In the genomic region with DNA sequence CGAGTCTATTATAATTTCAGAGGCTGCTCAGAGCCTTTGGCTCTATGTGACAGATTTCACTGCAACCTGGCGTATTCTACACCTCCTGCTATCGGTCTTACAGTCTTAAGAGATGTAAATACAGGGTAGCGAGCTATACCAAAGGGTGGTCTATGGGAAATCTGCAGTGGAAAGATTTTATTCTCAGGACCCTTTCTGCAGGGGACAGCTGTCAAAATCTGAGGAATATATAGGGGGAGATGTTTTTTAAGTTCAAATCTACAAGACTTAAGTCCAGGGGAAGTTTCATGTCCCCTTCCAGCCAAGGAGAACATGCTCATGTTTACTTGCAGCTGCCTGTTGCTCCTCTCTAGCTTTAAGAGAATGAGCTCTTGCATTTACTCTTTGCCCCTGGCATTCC, we compare ENCODE assay signal across 1 cellular context.
TF ChIP-seq lines count a peak whose summit lies in the region.

No MANE protein-coding gene starts in this region.

TF ChIP-seq in IMR-90, 13 proteins besides CTCF, POLR2A, EP300 and RAD21:
- no peak for TF ChIP-seq MAZ (IDR thresholded peaks at IDR 0.05; ENCODE audit: borderline replicate concordance, low read depth, low read length)
- TF ChIP-seq, protein P1, sequence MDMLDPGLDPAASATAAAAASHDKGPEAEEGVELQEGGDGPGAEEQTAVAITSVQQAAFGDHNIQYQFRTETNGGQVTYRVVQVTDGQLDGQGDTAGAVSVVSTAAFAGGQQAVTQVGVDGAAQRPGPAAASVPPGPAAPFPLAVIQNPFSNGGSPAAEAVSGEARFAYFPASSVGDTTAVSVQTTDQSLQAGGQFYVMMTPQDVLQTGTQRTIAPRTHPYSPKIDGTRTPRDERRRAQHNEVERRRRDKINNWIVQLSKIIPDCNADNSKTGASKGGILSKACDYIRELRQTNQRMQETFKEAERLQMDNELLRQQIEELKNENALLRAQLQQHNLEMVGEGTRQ (IDR thresholded peaks at IDR 0.05; ENCODE audit: low read depth, low read length), result no peak
- TF ChIP-seq MAFK (IDR thresholded peaks at IDR 0.05; ENCODE audit: low read depth, low read length), result no peak
- no peak for TF ChIP-seq CHD1 (IDR thresholded peaks at IDR 0.05; ENCODE audit: low read depth, low read length)
- no peak for TF ChIP-seq SMC3 (IDR thresholded peaks at IDR 0.05; ENCODE audit: low read depth, low read length)
- TF ChIP-seq FOS (IDR thresholded peaks at IDR 0.05; ENCODE audit: low read depth, low read length), result no peak
- TF ChIP-seq MXI1 (IDR thresholded peaks at IDR 0.05; ENCODE audit: borderline replicate concordance, low read depth, low read length), result no peak
- no peak for TF ChIP-seq RFX5 (IDR thresholded peaks at IDR 0.05; ENCODE audit: low read depth, low read length)
- TF ChIP-seq BHLHE40 (IDR thresholded peaks at IDR 0.05; ENCODE audit: low read depth, low read length), result no peak
- no peak for TF ChIP-seq CEBPB (IDR thresholded peaks at IDR 0.05; ENCODE audit: low read depth, low read length)
- no peak for TF ChIP-seq RCOR1 (IDR thresholded peaks at IDR 0.05; ENCODE audit: insufficient replicate concordance, low read length)
- TF ChIP-seq, protein P2, sequence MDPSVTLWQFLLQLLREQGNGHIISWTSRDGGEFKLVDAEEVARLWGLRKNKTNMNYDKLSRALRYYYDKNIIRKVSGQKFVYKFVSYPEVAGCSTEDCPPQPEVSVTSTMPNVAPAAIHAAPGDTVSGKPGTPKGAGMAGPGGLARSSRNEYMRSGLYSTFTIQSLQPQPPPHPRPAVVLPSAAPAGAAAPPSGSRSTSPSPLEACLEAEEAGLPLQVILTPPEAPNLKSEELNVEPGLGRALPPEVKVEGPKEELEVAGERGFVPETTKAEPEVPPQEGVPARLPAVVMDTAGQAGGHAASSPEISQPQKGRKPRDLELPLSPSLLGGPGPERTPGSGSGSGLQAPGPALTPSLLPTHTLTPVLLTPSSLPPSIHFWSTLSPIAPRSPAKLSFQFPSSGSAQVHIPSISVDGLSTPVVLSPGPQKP (IDR thresholded peaks at IDR 0.05; ENCODE audit: borderline replicate concordance, low read depth, low read length), result no peak
- TF ChIP-seq NFE2L2 (IDR thresholded peaks at IDR 0.05; ENCODE audit: low read depth, low read length), result no peak
